1 cellular context compared by ENCODE assay signal in the genomic region with DNA sequence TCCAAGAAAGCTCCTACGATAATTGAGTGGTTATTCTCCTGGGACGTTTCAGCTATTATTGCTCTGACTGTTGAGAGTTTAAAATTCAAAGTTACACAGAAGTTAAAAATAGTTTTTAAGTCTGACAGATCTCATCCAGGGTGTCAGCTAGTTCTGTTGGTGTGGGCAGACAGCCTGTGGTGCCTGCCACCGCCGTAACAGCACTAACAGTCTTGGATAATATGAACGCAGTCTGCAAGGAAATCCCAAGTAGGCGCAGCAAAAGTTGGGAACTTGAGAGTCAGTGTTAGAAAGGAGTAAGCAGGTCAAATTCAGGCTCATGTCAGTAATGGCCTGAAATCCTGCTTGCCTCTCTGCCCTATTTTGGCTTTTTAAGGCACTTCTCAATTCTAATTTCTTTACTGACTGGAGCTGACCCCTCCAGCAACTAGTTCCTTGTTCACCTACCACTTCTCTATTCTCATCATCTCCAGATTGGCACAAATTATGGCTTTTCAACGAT.
TF ChIP-seq lines count a peak whose summit lies in the region.

No MANE protein-coding gene starts in this region.

TF ChIP-seq in IMR-90, 13 proteins besides CTCF, POLR2A, EP300 and RAD21 (continued from another document):
- no peak for TF ChIP-seq SMC3 (IDR thresholded peaks at IDR 0.05; ENCODE audit: low read depth, low read length)
- TF ChIP-seq MAZ (IDR thresholded peaks at IDR 0.05; ENCODE audit: borderline replicate concordance, low read depth, low read length): no peak
- TF ChIP-seq MAFK (IDR thresholded peaks at IDR 0.05; ENCODE audit: low read depth, low read length): no peak
- no peak for TF ChIP-seq RCOR1 (IDR thresholded peaks at IDR 0.05; ENCODE audit: insufficient replicate concordance, low read length)
